17 cellular contexts compared by ENCODE assay signal in genomic region chr17:4394208-4395110, GRCh38. TPM values are rescaled to one million over a fixed set of nuclear protein-coding genes. Genes with fewer than 3 reads are reported as not detected.
DNase-seq lines count a peak whose midpoint lies in the region; ATAC-seq, FAIRE-seq and TF ChIP-seq lines count a peak whose summit lies in the region.
"Had no signal": no experiment of that assay in that cellular context is flagged by ENCODE, and none has a peak within 500 bp of the region (broad histone marks: within the 10 kb centered on the region; RNA-seq: fewer than 3 reads in every experiment).

No MANE protein-coding gene starts in this region.

- TF ChIP-seq POLR2A in H54 (IDR thresholded peaks at IDR 0.05; ENCODE audit: low read depth, low read length): no peak

- no peaks in the 10 kb centered on the region for H3K9me3 ChIP-seq in iPS-20b (ENCODE audit: insufficient read depth, low read depth, low read length)

- no peak overlapping the region for H3K4me3 ChIP-seq in iPS-20b (ENCODE audit: low read length)

- no peak for TF ChIP-seq CTCF in GM13976 (IDR thresholded peaks at IDR 0.05; ENCODE audit: borderline replicate concordance, control extremely low read depth, extremely low read depth, insufficient read depth, missing control alignments)

- no peaks in the 10 kb centered on the region for H3K27me3 ChIP-seq in iPS-20b (ENCODE audit: insufficient read depth, low read length)

- peak overlapping the region; percentile 24 for H3K27ac ChIP-seq in iPS-20b (ENCODE audit: low read length)

- H3K36me3 ChIP-seq in iPS-20b (ENCODE audit: insufficient read depth, low read depth, low read length): no peaks in the 10 kb centered on the region

- H3K9ac ChIP-seq in iPS-20b (ENCODE audit: low read depth, low read length): peak overlapping the region; percentile 8; the same call in 1 of the 2 replicates

- peaks cover 21% of the 10 kb centered on the region for H3K4me1 ChIP-seq in iPS-20b (ENCODE audit: insufficient read depth, low read length)

- no peak for FAIRE-seq in H54 (lab: Jason Lieb, UNC)
- FAIRE-seq: astrocyte had no signal

- DNase-seq in A172 (ENCODE audit: low spot score) (peak; percentile 54), GM13976 (ENCODE audit: low spot score) (peak; percentile 20), RPMI7951 (ENCODE audit: low read depth) (peak; percentile 40), H54 (ENCODE audit: insufficient read length, low spot score) (no peak)
- no peak for DNase-seq in stimulated activated naive CD4-positive, alpha-beta T cell (lab: John Stamatoyannopoulos, UW)
- no peak for DNase-seq in activated CD4-positive, alpha-beta T cell treated with anti-CD3 and anti-CD28 coated beads for 48 hours
- DNase-seq: activated T-cell treated with anti-CD3 and anti-CD28 coated beads for 4 hours; DND-41; effector CD8-positive, alpha-beta T cell; glutamatergic neuron; left ventricle myocardium superior; NCI-H446 treated with DMSO at 0.1 percent for 48 hours had no signal

- in situ Hi-C loops in GM13976 (cut with MboI; ENCODE audit: low sequenced_read_pairs, unreplicated experiment): no loop called here

- no peak for ATAC-seq in GM21515 (IDR thresholded peaks at IDR 0.05; ENCODE audit: unreplicated experiment)
- ATAC-seq: left ventricle myocardium superior; stimulated activated effector memory CD8-positive, alpha-beta T cell treated with anti-CD3 and anti-CD28 coated beads, Interleukin-12 subunit alpha, Interleukin-12 subunit beta, amount 100 ng/mL, for 72 hours had no signal

RNA-seq across cellular contexts. Expression of gene UBE2G1, which starts 28.0 kb away (rescaled TPM):
- total RNA-seq in A172 (2014; rRNA removed; shearing (Covaris generic)): 76.8 and 79.0 TPM in 2 replicates
- 37.6 and 42.1 TPM in 2 replicates for total RNA-seq in RPMI7951 (2014; rRNA removed; shearing (Covaris generic))

RNA-seq across cellular contexts. Expression of gene SPNS3, which starts 39.3 kb away (rescaled TPM):
- total RNA-seq in A172 (2014; rRNA removed; shearing (Covaris generic)): 1.1 and 1.8 TPM in 2 replicates
- not detected in 2 replicates for total RNA-seq in RPMI7951 (2014; rRNA removed; shearing (Covaris generic))
- total RNA-seq: astrocyte, osteocyte had no signal

Comparison
In these comparisons a context has a peak if more than half of its experiments do, and no peak if none do; other contexts are left out.
1. DNase-seq: peak in A172 (single experiment), GM13976 (single experiment) and RPMI7951 (single experiment); none in H54 (single experiment), stimulated activated naive CD4-positive, alpha-beta T cell (0 of 6) and activated CD4-positive, alpha-beta T cell treated with anti-CD3 and anti-CD28 coated beads for 48 hours (single experiment).